16 cellular contexts compared by ENCODE assay signal in genomic region chr10:13902868-13903267, GRCh38.
"Had no signal": no experiment of that assay in that cellular context is flagged by ENCODE, and none has a peak within 500 bp of the region (broad histone marks: within the 10 kb centered on the region; RNA-seq: fewer than 3 reads in every experiment).

No MANE protein-coding gene starts in this region.

- H3K4me3 Mint-ChIP-seq: immature natural killer cell, mesothelial cell of epicardium, naive B cell had no signal

- H3K4me1 Mint-ChIP-seq: immature natural killer cell had no signal

- H3K27ac Mint-ChIP-seq: immature natural killer cell, mesothelial cell of epicardium had no signal

- H3K36me3 Mint-ChIP-seq: immature natural killer cell, mesothelial cell of epicardium, naive B cell had no signal

- DNase-seq: dermis blood vessel endothelial cell; dorsolateral prefrontal cortex; effector CD4-positive, alpha-beta T cell; effector memory CD4-positive, alpha-beta T cell; foreskin keratinocyte; heart left ventricle; hypothalamus; immature natural killer cell; left cardiac atrium; left lung; left ventricle myocardium superior; lower lobe of right lung; mesenchymal stem cell; mucosa of descending colon; naive B cell had no signal
